1 cellular context compared by ENCODE assay signal in the genomic region with DNA sequence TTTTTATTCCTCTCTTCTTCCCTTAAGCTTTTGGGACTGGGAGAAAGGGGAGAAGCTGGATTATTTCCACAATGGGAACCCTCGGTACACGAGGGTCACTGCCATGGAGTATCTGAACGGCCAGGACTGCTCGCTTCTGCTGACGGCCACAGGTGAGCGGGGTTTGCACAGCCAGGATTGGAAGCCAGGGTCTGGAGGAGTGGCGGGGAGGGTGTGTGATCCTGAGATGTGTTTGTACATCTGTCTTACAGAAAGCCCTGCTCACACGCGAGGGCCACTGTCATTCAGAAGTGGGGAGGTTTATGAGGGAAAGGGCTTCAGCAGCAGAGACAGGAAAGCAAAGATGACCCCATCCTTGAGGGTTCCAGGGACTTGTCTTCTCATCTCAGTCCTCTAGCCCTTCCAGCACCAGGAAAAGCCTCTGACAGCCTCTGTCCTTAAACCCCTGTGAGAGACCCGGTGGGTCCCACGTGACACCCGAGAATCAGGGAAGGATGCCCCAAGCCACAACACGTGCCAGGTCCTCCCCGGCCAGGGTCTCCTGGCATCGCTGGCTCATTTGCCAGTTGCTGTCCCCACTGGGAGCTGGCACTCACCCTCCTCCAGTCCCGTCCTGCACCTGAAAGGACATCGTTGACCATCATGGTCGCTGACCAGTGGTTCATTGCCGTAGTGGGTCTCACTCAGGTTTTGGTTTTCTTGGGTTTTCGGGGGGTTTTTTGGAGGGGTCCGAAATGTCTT.
TF ChIP-seq lines count a peak whose summit lies in the region.

No MANE protein-coding gene starts in this region.

TF ChIP-seq in WTC11, 78 proteins besides CTCF, POLR2A, EP300 and RAD21 (continued from another document):
- TF ChIP-seq, protein P1, sequence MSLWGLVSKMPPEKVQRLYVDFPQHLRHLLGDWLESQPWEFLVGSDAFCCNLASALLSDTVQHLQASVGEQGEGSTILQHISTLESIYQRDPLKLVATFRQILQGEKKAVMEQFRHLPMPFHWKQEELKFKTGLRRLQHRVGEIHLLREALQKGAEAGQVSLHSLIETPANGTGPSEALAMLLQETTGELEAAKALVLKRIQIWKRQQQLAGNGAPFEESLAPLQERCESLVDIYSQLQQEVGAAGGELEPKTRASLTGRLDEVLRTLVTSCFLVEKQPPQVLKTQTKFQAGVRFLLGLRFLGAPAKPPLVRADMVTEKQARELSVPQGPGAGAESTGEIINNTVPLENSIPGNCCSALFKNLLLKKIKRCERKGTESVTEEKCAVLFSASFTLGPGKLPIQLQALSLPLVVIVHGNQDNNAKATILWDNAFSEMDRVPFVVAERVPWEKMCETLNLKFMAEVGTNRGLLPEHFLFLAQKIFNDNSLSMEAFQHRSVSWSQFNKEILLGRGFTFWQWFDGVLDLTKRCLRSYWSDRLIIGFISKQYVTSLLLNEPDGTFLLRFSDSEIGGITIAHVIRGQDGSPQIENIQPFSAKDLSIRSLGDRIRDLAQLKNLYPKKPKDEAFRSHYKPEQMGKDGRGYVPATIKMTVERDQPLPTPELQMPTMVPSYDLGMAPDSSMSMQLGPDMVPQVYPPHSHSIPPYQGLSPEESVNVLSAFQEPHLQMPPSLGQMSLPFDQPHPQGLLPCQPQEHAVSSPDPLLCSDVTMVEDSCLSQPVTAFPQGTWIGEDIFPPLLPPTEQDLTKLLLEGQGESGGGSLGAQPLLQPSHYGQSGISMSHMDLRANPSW (CRISPR knock-in tag; conservative IDR thresholded peaks at IDR 0.05; ENCODE audit: low read depth): no peak
- TF ChIP-seq, protein P2, sequence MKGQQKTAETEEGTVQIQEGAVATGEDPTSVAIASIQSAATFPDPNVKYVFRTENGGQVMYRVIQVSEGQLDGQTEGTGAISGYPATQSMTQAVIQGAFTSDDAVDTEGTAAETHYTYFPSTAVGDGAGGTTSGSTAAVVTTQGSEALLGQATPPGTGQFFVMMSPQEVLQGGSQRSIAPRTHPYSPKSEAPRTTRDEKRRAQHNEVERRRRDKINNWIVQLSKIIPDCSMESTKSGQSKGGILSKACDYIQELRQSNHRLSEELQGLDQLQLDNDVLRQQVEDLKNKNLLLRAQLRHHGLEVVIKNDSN (CRISPR knock-in tag; IDR thresholded peaks at IDR 0.05): no peak
- no peak for TF ChIP-seq MXD4 (CRISPR knock-in tag; IDR thresholded peaks at IDR 0.05; ENCODE audit: borderline replicate concordance)
- TF ChIP-seq TEAD4 (CRISPR knock-in tag; IDR thresholded peaks at IDR 0.05): no peak
- no peak for TF ChIP-seq CREB1 (CRISPR knock-in tag; IDR thresholded peaks at IDR 0.05)
- TF ChIP-seq ZNF219 (CRISPR knock-in tag; IDR thresholded peaks at IDR 0.05; ENCODE audit: borderline replicate concordance): no peak
- TF ChIP-seq SMAD4 (CRISPR knock-in tag; IDR thresholded peaks at IDR 0.05): no peak
- no peak for TF ChIP-seq RELA (CRISPR knock-in tag; IDR thresholded peaks at IDR 0.05; ENCODE audit: borderline replicate concordance)
- TF ChIP-seq, protein P3, sequence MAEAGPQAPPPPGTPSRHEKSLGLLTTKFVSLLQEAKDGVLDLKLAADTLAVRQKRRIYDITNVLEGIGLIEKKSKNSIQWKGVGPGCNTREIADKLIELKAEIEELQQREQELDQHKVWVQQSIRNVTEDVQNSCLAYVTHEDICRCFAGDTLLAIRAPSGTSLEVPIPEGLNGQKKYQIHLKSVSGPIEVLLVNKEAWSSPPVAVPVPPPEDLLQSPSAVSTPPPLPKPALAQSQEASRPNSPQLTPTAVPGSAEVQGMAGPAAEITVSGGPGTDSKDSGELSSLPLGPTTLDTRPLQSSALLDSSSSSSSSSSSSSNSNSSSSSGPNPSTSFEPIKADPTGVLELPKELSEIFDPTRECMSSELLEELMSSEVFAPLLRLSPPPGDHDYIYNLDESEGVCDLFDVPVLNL (CRISPR knock-in tag; IDR thresholded peaks at IDR 0.05; ENCODE audit: borderline replicate concordance, low read depth): no peak
- no peak for TF ChIP-seq JUN (CRISPR knock-in tag; IDR thresholded peaks at IDR 0.05)
